36 cellular contexts compared by ENCODE assay signal in the genomic region with DNA sequence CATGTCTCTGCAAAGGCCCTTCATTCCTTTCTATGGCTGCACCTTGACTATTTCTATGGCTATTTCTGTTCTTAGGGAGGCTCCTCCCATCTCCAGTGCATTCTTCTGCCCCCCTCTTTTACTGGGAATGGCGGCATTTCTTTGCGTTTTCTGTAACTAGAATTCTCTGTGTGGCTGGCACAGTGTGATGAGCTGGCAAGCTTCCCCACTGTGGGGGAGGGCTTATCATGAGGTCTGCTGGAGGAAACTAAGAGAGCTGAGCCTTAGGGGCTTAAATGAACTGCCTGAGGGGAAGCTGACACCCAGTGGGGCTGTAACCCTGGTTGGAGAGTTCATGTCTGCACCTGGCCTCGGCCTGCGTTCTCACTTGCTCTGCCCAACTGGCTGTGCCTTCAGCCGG. TPM values are rescaled to one million over a fixed set of nuclear protein-coding genes. Genes with fewer than 3 reads are reported as not detected.
DNase-seq lines count a peak whose midpoint lies in the region; ATAC-seq, FAIRE-seq and TF ChIP-seq lines count a peak whose summit lies in the region.
"Had no signal": no experiment of that assay in that cellular context is flagged by ENCODE, and none has a peak within 500 bp of the region (broad histone marks: within the 10 kb centered on the region; RNA-seq: fewer than 3 reads in every experiment).

No MANE protein-coding gene starts in this region.

- BruUV-seq in A673 (replicated peaks; lab: Mats Ljungman, UMichigan) = no TSS peak

- no peak overlapping the region for H3K9ac ChIP-seq in kidney (ENCODE audit: low read length in 2 of 2)

- H3K4me3 ChIP-seq in A673 (ENCODE audit: low read depth, low read length, poor library complexity, severe bottlenecking) (no peak overlapping the region), WERI-Rb-1 (ENCODE audit: low read depth, low read length) (no peak overlapping the region), kidney (ENCODE audit: low read length in 2 of 2) (no peak overlapping the region)
- H3K4me3 ChIP-seq in CD8-positive, alpha-beta T cell (ENCODE audit: low read depth, low read length) = no peak overlapping the region
- H3K4me3 ChIP-seq: stomach, tibial nerve had no signal

- no peaks in the 10 kb centered on the region for H3K27me3 ChIP-seq in A673 (replicated peaks; ENCODE audit: insufficient read depth, low read depth, low read length, poor library complexity)
- H3K27me3 ChIP-seq in WERI-Rb-1 (ENCODE audit: insufficient read depth, low read depth, severe bottlenecking) = no peaks in the 10 kb centered on the region
- H3K27me3 ChIP-seq in CD8-positive, alpha-beta T cell (ENCODE audit: insufficient read depth, low read length) = no peaks in the 10 kb centered on the region
- H3K27me3 ChIP-seq: tibial nerve had no signal

- no peaks in the 10 kb centered on the region for H3K9me3 ChIP-seq in A673 (ENCODE audit: low read depth, low read length, poor library complexity, severe bottlenecking)
- H3K9me3 ChIP-seq in WERI-Rb-1 (ENCODE audit: severe bottlenecking) = no peaks in the 10 kb centered on the region
- H3K9me3 ChIP-seq in kidney (ENCODE audit: control insufficient read depth in 1 of 2, low read length in 2 of 2) = no peaks in the 10 kb centered on the region
- no peaks in the 10 kb centered on the region for H3K9me3 ChIP-seq in CD8-positive, alpha-beta T cell (ENCODE audit: low read length)
- H3K9me3 ChIP-seq: stomach, tibial nerve had no signal

- no peaks in the 10 kb centered on the region for H3K4me1 Mint-ChIP-seq in CD8-positive, alpha-beta T cell (ENCODE audit: low read depth)
- peaks cover 4% of the 10 kb centered on the region; the same call in 1 of the 2 replicates for H3K4me1 Mint-ChIP-seq in WTC11
- H3K4me1 Mint-ChIP-seq: central memory CD8-positive, alpha-beta T cell; endodermal cell had no signal

- H3K4me3 Mint-ChIP-seq in CD8-positive, alpha-beta T cell = no peak overlapping the region
- H3K4me3 Mint-ChIP-seq in WTC11 = no peak overlapping the region
- H3K4me3 Mint-ChIP-seq: CD14-positive monocyte; central memory CD8-positive, alpha-beta T cell; dendritic cell treated with granulocyte-macrophage colony-stimulating factor and Interleukin-4, amounts not matched to agents 40 ng/mL and 50 ng/mL, for 4 days; endodermal cell; HFFc6 had no signal

- H3K9me3 Mint-ChIP-seq in CD8-positive, alpha-beta T cell = no peaks in the 10 kb centered on the region
- peaks cover 5% of the 10 kb centered on the region for H3K9me3 Mint-ChIP-seq in WTC11
- H3K9me3 Mint-ChIP-seq: central memory CD8-positive, alpha-beta T cell; dendritic cell treated with granulocyte-macrophage colony-stimulating factor and Interleukin-4, amounts not matched to agents 40 ng/mL and 50 ng/mL, for 4 days; endodermal cell; HFFc6 had no signal

- no peak for FAIRE-seq in kidney (lab: Jason Lieb, UNC)
- FAIRE-seq: astrocyte, D721Med, RCC 7860 had no signal

- peak; percentile 51 for DNase-seq in A673 (ENCODE audit: low spot score)
- peak; percentile 30 for DNase-seq in NCI-H146 treated with DMSO at 0.1 percent for 48 hours (lab: John Stamatoyannopoulos, UW; ENCODE audit: unreplicated experiment)
- peak; percentile 30 for DNase-seq in WERI-Rb-1
- DNase-seq in kidney = peak; percentile 49
- no peak for DNase-seq in CD8-positive, alpha-beta T cell
- DNase-seq in hippocampal formation (lab: John Stamatoyannopoulos, UW) = no peak
- DNase-seq in iPS-NIHi11 (ENCODE audit: low spot score) = no peak
- no peak for DNase-seq in WTC11 (ENCODE audit: low spot score)
- DNase-seq: 8988T; activated CD4-positive, alpha-beta T cell treated with anti-CD3 and anti-CD28 coated beads, Interleukin-2, amount 50 U/mL, for 48 hours; activated gamma-delta T cell treated with Interleukin-2 at 50 U/mL for 16 hours; activated T-cell treated with anti-CD3 and anti-CD28 coated beads, Interleukin-2, amount 50 U/mL, for 48 hours; DND-41; endodermal cell; foreskin fibroblast; GF-D8; GOT3; HFFc6; kidney glomerular epithelial cell; NCI-H1417; NCI-H2107; NCI-H748 treated with DMSO at 0.1 percent for 48 hours; posterior cingulate gyrus; right cardiac atrium; SIG-M5; stimulated activated CD4-positive, alpha-beta T cell treated with anti-CD3 and anti-CD28 coated beads, Interleukin-2, amount 100 ng/mL, for 24 hours; stomach; T-helper 9 cell had no signal

- H3K36me3 ChIP-seq in A673 (ENCODE audit: insufficient read depth, low read length, poor library complexity, severe bottlenecking) = no peaks in the 10 kb centered on the region
- no peaks in the 10 kb centered on the region for H3K36me3 ChIP-seq in WERI-Rb-1
- H3K36me3 ChIP-seq in kidney (ENCODE audit: control insufficient read depth in 1 of 2, insufficient read depth in 2 of 2, low read length in 2 of 2) = no peaks in the 10 kb centered on the region
- H3K36me3 ChIP-seq in CD8-positive, alpha-beta T cell (ENCODE audit: insufficient read depth, low read length) = no peaks in the 10 kb centered on the region
- H3K36me3 ChIP-seq: stomach, tibial nerve had no signal

- TF ChIP-seq CTCF in A673 (conservative IDR thresholded peaks at IDR 0.05; ENCODE audit: low read depth, low read length) (no peak), WERI-Rb-1 (IDR thresholded peaks at IDR 0.05; ENCODE audit: low read depth, low read length) (no peak), kidney (IDR thresholded peaks at IDR 0.05; ENCODE audit: borderline replicate concordance, extremely low read depth, insufficient read depth) (no peak), WTC11 (IDR thresholded peaks at IDR 0.05) (no peak)
- no peak for TF ChIP-seq CTCF in CD8-positive, alpha-beta T cell (IDR thresholded peaks at IDR 0.05)

- intact Hi-C loops in A673 (cut with micrococcal nuclease; ENCODE audit: unreplicated experiment) (no loop called here), kidney (cut with DNase I) (no loop called here)
- intact Hi-C loops in CD8-positive, alpha-beta T cell (cut with DNase I, micrococcal nuclease) = no loop called here

- CTCF ChIA-PET in A673 (lab: Charles Lee) (interaction anchor here (0.6 kb wide), 1 partner anchor 85 kb away, joined by 3 read pairs; no protein-coding TSS in a partner anchor), WTC11 (lab: Charles Lee) (interaction anchor here (0.8 kb wide), 1 partner anchor 44 kb away, joined by 3 read pairs; no protein-coding TSS in a partner anchor)
- CTCF ChIA-PET in CD8-positive, alpha-beta T cell (lab: Charles Lee) = interaction anchor here (0.8 kb wide), 1 partner anchor 195 kb away, joined by 3 read pairs; no protein-coding TSS in a partner anchor

- H3K27ac ChIP-seq in A673 (ENCODE audit: low read depth, low read length, poor library complexity, severe bottlenecking) (no peak overlapping the region), WERI-Rb-1 (no peak overlapping the region), kidney (ENCODE audit: low read depth in 2 of 2, low read length in 2 of 2) (no peak overlapping the region)
- H3K27ac ChIP-seq in CD8-positive, alpha-beta T cell (ENCODE audit: low read depth, low read length) = no peak overlapping the region
- H3K27ac ChIP-seq: stomach had no signal

- peaks cover 4% of the 10 kb centered on the region for H3K27me3 Mint-ChIP-seq in CD8-positive, alpha-beta T cell (ENCODE audit: low read depth)
- H3K27me3 Mint-ChIP-seq in WTC11 (ENCODE audit: low read depth) = no peaks in the 10 kb centered on the region

- no peaks in the 10 kb centered on the region for H3K36me3 Mint-ChIP-seq in CD8-positive, alpha-beta T cell
- no peaks in the 10 kb centered on the region for H3K36me3 Mint-ChIP-seq in WTC11
- H3K36me3 Mint-ChIP-seq: CD14-positive monocyte had no signal

- H3K4me1 ChIP-seq in A673 (ENCODE audit: insufficient read depth, low read length, poor library complexity, severe bottlenecking) (no peaks in the 10 kb centered on the region), kidney (ENCODE audit: control insufficient read depth in 1 of 2, insufficient read depth in 1 of 2, low read depth in 1 of 2, low read length in 2 of 2) (no peaks in the 10 kb centered on the region)
- no peaks in the 10 kb centered on the region for H3K4me1 ChIP-seq in CD8-positive, alpha-beta T cell (ENCODE audit: insufficient read depth, low read length)

- ATAC-seq in CD8-positive, alpha-beta T cell = no peak
- ATAC-seq in WTC11 = no peak
- ATAC-seq: activated CD4-positive, CD25-positive, alpha-beta regulatory T cell treated with anti-CD3 and anti-CD28 coated beads, Interleukin-2, amount 50 U/mL, for 24 hours; right cardiac atrium had no signal

- POLR2A ChIA-PET in A673 (lab: Charles Lee; ENCODE audit: low non-redundant PET) (interaction anchor here (0.6 kb wide), 1 partner anchor 178 kb away, joined by 3 read pairs; no protein-coding TSS in a partner anchor), WTC11 (lab: Charles Lee) (no interaction called here)
- POLR2A ChIA-PET in CD8-positive, alpha-beta T cell (lab: Charles Lee) = no interaction called here

- H3K27ac Mint-ChIP-seq in CD8-positive, alpha-beta T cell = no peak overlapping the region
- H3K27ac Mint-ChIP-seq in WTC11 = no peak overlapping the region
- H3K27ac Mint-ChIP-seq: dendritic cell treated with granulocyte-macrophage colony-stimulating factor and Interleukin-4, amounts not matched to agents 40 ng/mL and 50 ng/mL, for 4 days; endodermal cell; HFFc6 had no signal

TF ChIP-seq in WTC11, 78 proteins besides CTCF, POLR2A, EP300 and RAD21 (continues in another document):
- no peak for TF ChIP-seq MLX (CRISPR knock-in tag; IDR thresholded peaks at IDR 0.05)

RNA-seq across cellular contexts. Expression of gene CARD14, which starts 1.5 kb away (rescaled TPM):
- 0.09 TPM in 1 of 2 replicates, not detected in the other for total RNA-seq in A673 (2021)
- total RNA-seq in kidney = 1.7 TPM
- polyA plus RNA-seq in kidney (ENCODE audit: insufficient read depth, low read depth, low replicate concordance) = 0.17 TPM
- total RNA-seq in CD8-positive, alpha-beta T cell = not detected
- 0.18 to 0.83 TPM (median 0.25 TPM) in 3 replicates for total RNA-seq in WTC11 (2021)
- total RNA-seq: astrocyte, HFFc6 had no signal

RNA-seq across cellular contexts. Expression of gene EIF4A3, which starts 21.4 kb away (rescaled TPM):
- total RNA-seq in A673 (2021) = 155 and 158 TPM in 2 replicates
- 75.0 TPM for total RNA-seq in kidney
- 63.6 TPM for polyA plus RNA-seq in kidney (ENCODE audit: insufficient read depth, low read depth, low replicate concordance)
- 100 to 1,000 TPM; 121 to 123 TPM for total RNA-seq in CD8-positive, alpha-beta T cell
- 142 to 160 TPM (median 142 TPM) in 3 replicates for total RNA-seq in WTC11 (2021)

RNA-seq across cellular contexts. Expression of gene SGSH, which starts 51.8 kb away (rescaled TPM):
- 32.8 and 33.4 TPM in 2 replicates for total RNA-seq in A673 (2021)
- 63.2 TPM for total RNA-seq in kidney
- polyA plus RNA-seq in kidney (ENCODE audit: insufficient read depth, low read depth, low replicate concordance) = 25.9 TPM
- 10 to 100 TPM; 80.3 to 86.6 TPM for total RNA-seq in CD8-positive, alpha-beta T cell
- 22.0 to 27.7 TPM (median 22.0 TPM) in 3 replicates for total RNA-seq in WTC11 (2021)

RNA-seq across cellular contexts. Expression of gene SLC26A11, which starts 51.9 kb away (rescaled TPM):
- total RNA-seq in A673 (2021) (23.5 and 23.6 TPM in 2 replicates), kidney (24.5 TPM), WTC11 (2021) (19.1 to 26.4 TPM (median 23.5 TPM) in 3 replicates)
- 11.3 TPM for polyA plus RNA-seq in kidney (ENCODE audit: insufficient read depth, low read depth, low replicate concordance)
- 10 to 100 TPM; 44.4 to 48.7 TPM for total RNA-seq in CD8-positive, alpha-beta T cell

Comparison
In these comparisons a context has a peak if more than half of its experiments do, and no peak if none do; other contexts are left out.
1. DNase-seq: peak in A673 (single experiment), NCI-H146 treated with DMSO at 0.1 percent for 48 hours (single experiment), WERI-Rb-1 (single experiment) and kidney (single experiment); none in CD8-positive, alpha-beta T cell (0 of 7), hippocampal formation (0 of 2), iPS-NIHi11 (single experiment) and WTC11 (single experiment).